In genomic region chr2:120442923-120443571, GRCh38 we compare ENCODE assay signal across 8 cellular contexts.
DNase-seq lines count a peak whose midpoint lies in the region; ATAC-seq, FAIRE-seq and TF ChIP-seq lines count a peak whose summit lies in the region.

No MANE protein-coding gene starts in this region.

- ATAC-seq in Right ventricle myocardium superior (ENCODE audit: poor library complexity) (peak; percentile 90), pancreas (peak; percentile 48 to 91 (median 81))

- no peaks in the 10 kb centered on the region for H3K36me3 ChIP-seq in pancreas

- H3K9me3 Mint-ChIP-seq in Calu3 (ENCODE audit: low read depth, unreplicated experiment) = no peaks in the 10 kb centered on the region

- H3K4me3 Mint-ChIP-seq in Calu3 (ENCODE audit: low read depth, unreplicated experiment) = peak overlapping the region; percentile 69

- no peaks in the 10 kb centered on the region for H3K9me3 ChIP-seq in pancreas

- H3K27me3 Mint-ChIP-seq in Calu3 (ENCODE audit: unreplicated experiment) = peaks cover 82% of the 10 kb centered on the region

- no TSS peak for BruUV-seq in Calu3 (replicated peaks; lab: Mats Ljungman, UMichigan)

- CTCF ChIA-PET in Calu3 (lab: Charles Lee) = interaction anchor here (0.6 kb wide), 1 partner anchor 642 kb away, joined by 4 read pairs; no protein-coding TSS in a partner anchor

- FAIRE-seq in pancreas (lab: Jason Lieb, UNC) = no peak

- peaks cover 10 to 29% (median 22%) of the 10 kb centered on the region in 3 donors for H3K4me1 ChIP-seq in pancreas

- H3K27ac ChIP-seq in VCaP (peak overlapping the region; percentile 69), pancreas (peak overlapping the region; percentile 51 to 86 (median 78))

- H3K4me1 Mint-ChIP-seq in Calu3 (ENCODE audit: low read depth, unreplicated experiment) = peaks cover 9% of the 10 kb centered on the region

- DNase-seq in Calu3 (peak; percentile 91), Right ventricle myocardium superior (peak; percentile 60), pancreas (peak; percentile 80 to 91 (median 85)), NCI-H2107 treated with DMSO at 0.1 percent for 48 hours (lab: John Stamatoyannopoulos, UW; ENCODE audit: unreplicated experiment) (no peak), NCI-H2171 (lab: John Stamatoyannopoulos, UW) (no peak), COLO829 (ENCODE audit: low spot score) (no peak)
- no peak for DNase-seq in effector CD8-positive, alpha-beta T cell (lab: John Stamatoyannopoulos, UW)

- intact Hi-C loops in Calu3 (cut with micrococcal nuclease; ENCODE audit: unreplicated experiment) = no loop called here
- intact Hi-C loops in Right ventricle myocardium superior (cut with DNase I) = loop anchor here (10.0 kb wide), 1 partner anchor 132 kb away; no protein-coding TSS in a partner anchor
- intact Hi-C loops in pancreas (cut with DNase I) = no loop called here

- WGBS in pancreas, 2 donors = 42 to 53% methylated on average over 50 of the region's 50 CpGs

- H3K36me3 Mint-ChIP-seq in Calu3 (ENCODE audit: insufficient read depth, unreplicated experiment) = peaks cover 8% of the 10 kb centered on the region

- peak overlapping the region in 3 of 4 donors; percentile 7 to 42 (median 23) for H3K4me3 ChIP-seq in pancreas

- H3K27ac Mint-ChIP-seq in Calu3 (ENCODE audit: unreplicated experiment) = no peak overlapping the region

- no peaks in the 10 kb centered on the region for H3K27me3 ChIP-seq in pancreas

- TF ChIP-seq CTCF in Calu3 (IDR thresholded peaks at IDR 0.05; ENCODE audit: unreplicated experiment) = no peak
- TF ChIP-seq CTCF in VCaP (conservative IDR thresholded peaks at IDR 0.05) = no peak
- no peak for TF ChIP-seq CTCF in pancreas (IDR thresholded peaks at IDR 0.05)

Comparison
In these comparisons a context has a peak if more than half of its experiments do, and no peak if none do; other contexts are left out.
1. DNase-seq: peak in Calu3 (single experiment), Right ventricle myocardium superior (single experiment) and pancreas (6 of 6); none in NCI-H2107 treated with DMSO at 0.1 percent for 48 hours (single experiment), effector CD8-positive, alpha-beta T cell (single experiment), NCI-H2171 (single experiment) and COLO829 (single experiment).